6 cellular contexts compared by ENCODE assay signal in the genomic region with DNA sequence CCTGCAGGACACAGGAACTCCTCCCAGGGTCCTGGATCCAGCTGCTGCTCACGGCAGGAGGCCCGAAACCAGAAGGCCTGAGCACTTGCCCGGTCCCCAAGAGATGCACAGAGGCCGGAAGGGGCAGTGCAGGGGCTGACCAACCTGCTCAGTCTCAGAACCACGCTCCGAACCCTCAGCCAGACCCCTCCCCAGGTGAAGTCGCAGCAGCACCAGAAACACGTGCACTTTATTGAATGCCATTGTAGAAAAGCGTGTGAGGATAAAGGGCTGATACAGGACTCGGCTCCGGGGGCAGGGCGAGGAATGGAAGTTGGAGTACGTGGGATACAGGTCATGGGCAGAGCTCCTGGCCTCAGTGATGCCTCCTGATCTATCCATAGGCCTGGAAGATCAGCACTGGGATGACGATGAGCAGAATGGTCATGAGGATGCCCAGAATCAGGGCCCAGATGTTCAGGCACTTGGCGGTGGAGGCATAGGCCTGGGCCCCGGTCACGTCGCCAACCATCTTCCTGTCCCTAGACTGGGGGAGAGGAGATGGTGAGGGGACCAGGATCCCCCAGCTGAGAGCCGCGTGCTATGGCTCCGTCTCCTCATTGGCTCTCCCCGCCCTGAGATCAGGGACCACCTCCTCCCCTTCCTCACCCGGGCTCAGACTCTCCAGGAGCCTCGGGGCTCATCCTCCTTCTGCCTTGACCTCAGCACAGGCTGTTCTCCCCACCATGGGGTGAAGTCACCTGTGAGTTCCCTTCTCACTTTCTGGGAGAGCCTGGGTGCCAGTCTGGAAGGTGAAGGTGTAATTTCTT. TPM values are rescaled to one million over a fixed set of nuclear protein-coding genes. Genes with fewer than 3 reads are reported as not detected.
DNase-seq lines count a peak whose midpoint lies in the region; ATAC-seq and TF ChIP-seq lines count a peak whose summit lies in the region.
"Not testable (repeated sequence)": the region's sequence is repeated elsewhere in the genome, so short reads cannot be mapped to it uniquely, and the experiment has no call there.

No MANE protein-coding gene starts in this region.

- intact Hi-C loops in CD4-positive, alpha-beta T cell (cut with DNase I, micrococcal nuclease): not testable (repeated sequence)
- intact Hi-C loops in PC-9 (cut with micrococcal nuclease; ENCODE audit: unreplicated experiment): loop anchor here (5.0 kb wide), 1 partner anchor 38 kb away; no protein-coding TSS in a partner anchor

- H3K79me2 ChIP-seq in PC-9 (ENCODE audit: low read depth): not testable (repeated sequence)

- H3K9me3 ChIP-seq in CD4-positive, alpha-beta T cell (ENCODE audit: control insufficient read depth, low read length); PC-9 (ENCODE audit: insufficient read depth, low read depth); mesodermal cell (ENCODE audit: control insufficient read depth, low read length): not testable (repeated sequence)

- H3F3A ChIP-seq in PC-9 (ENCODE audit: insufficient read depth, low read depth): not testable (repeated sequence)

- peak overlapping the region; percentile 94 for H3K4me2 ChIP-seq in PC-9

- not testable (repeated sequence) for H3K9me3 Mint-ChIP-seq in CD4-positive, alpha-beta T cell; activated naive CD8-positive, alpha-beta T cell treated with anti-CD3 and anti-CD28 coated beads, Interleukin-2, amount 50 U/mL, for 24 hours

- H3K36me3 ChIP-seq in PC-9 (ENCODE audit: low read depth); mesodermal cell (ENCODE audit: control insufficient read depth, insufficient read depth, low read length): not testable (repeated sequence)

- WGBS in mesodermal cell (ENCODE audit: insufficient coverage in 2 of 2), 2 experiments: 64% methylated on average over 13 of the region's 24 CpGs

- H3K4me1 ChIP-seq in PC-9 (replicated peaks; ENCODE audit: insufficient read depth): not testable (repeated sequence)
- peaks cover 17% of the 10 kb centered on the region for H3K4me1 ChIP-seq in mesodermal cell (ENCODE audit: control insufficient read depth, insufficient read depth, low read length, poor library complexity, severe bottlenecking)

- not testable (repeated sequence) for DNase-seq in CD4-positive, alpha-beta T cell; PC-9; fibroblast of pulmonary artery (ENCODE audit: low read depth)
- DNase-seq in activated naive CD8-positive, alpha-beta T cell treated with anti-CD3 and anti-CD28 coated beads, Interleukin-2, amount 50 U/mL, for 24 hours: peak; percentile 37
- peak; percentile 59 for DNase-seq in stimulated activated CD4-positive, alpha-beta T cell treated with anti-CD3 and anti-CD28 coated beads, Interleukin-15, amount 100 ng/mL, for 24 hours

- peak overlapping the region; percentile 88 for H3K27ac Mint-ChIP-seq in CD4-positive, alpha-beta T cell
- H3K27ac Mint-ChIP-seq in activated naive CD8-positive, alpha-beta T cell treated with anti-CD3 and anti-CD28 coated beads, Interleukin-2, amount 50 U/mL, for 24 hours: peak overlapping the region; percentile 94

- H3K27me3 ChIP-seq in CD4-positive, alpha-beta T cell (ENCODE audit: control insufficient read depth, insufficient read depth, low read length); PC-9 (ENCODE audit: insufficient read depth, low read depth): not testable (repeated sequence)

- peaks cover 41% of the 10 kb centered on the region for H3K4me1 Mint-ChIP-seq in CD4-positive, alpha-beta T cell (ENCODE audit: low read depth)
- H3K4me1 Mint-ChIP-seq in activated naive CD8-positive, alpha-beta T cell treated with anti-CD3 and anti-CD28 coated beads, Interleukin-2, amount 50 U/mL, for 24 hours: peaks cover 41% of the 10 kb centered on the region

- H3K9me2 ChIP-seq in PC-9 (ENCODE audit: insufficient read depth): not testable (repeated sequence)

- H3K4me3 Mint-ChIP-seq in CD4-positive, alpha-beta T cell: peak overlapping the region; percentile 94
- H3K4me3 Mint-ChIP-seq in activated naive CD8-positive, alpha-beta T cell treated with anti-CD3 and anti-CD28 coated beads, Interleukin-2, amount 50 U/mL, for 24 hours: peak overlapping the region; percentile 89

- not testable (repeated sequence) for TF ChIP-seq CTCF in CD4-positive, alpha-beta T cell (IDR thresholded peaks at IDR 0.05); PC-9 (conservative IDR thresholded peaks at IDR 0.05); fibroblast of pulmonary artery (IDR thresholded peaks at IDR 0.05; ENCODE audit: low read length, missing control alignments)

- H3K27ac ChIP-seq in CD4-positive, alpha-beta T cell (ENCODE audit: low read depth, low read length): peak overlapping the region; percentile 30
- not testable (repeated sequence) for H3K27ac ChIP-seq in PC-9; mesodermal cell (ENCODE audit: low read depth, low read length, severe bottlenecking)

- BruUV-seq in PC-9 (replicated peaks; lab: Mats Ljungman, UMichigan): not testable (repeated sequence)

- not testable (repeated sequence) for H2AFZ ChIP-seq in PC-9

- not testable (repeated sequence) for H3K27me3 Mint-ChIP-seq in CD4-positive, alpha-beta T cell; activated naive CD8-positive, alpha-beta T cell treated with anti-CD3 and anti-CD28 coated beads, Interleukin-2, amount 50 U/mL, for 24 hours

- peaks cover 30% of the 10 kb centered on the region for H3K36me3 Mint-ChIP-seq in CD4-positive, alpha-beta T cell (ENCODE audit: low read depth)
- peaks cover 25% of the 10 kb centered on the region for H3K36me3 Mint-ChIP-seq in activated naive CD8-positive, alpha-beta T cell treated with anti-CD3 and anti-CD28 coated beads, Interleukin-2, amount 50 U/mL, for 24 hours (ENCODE audit: low read depth)

- POLR2A ChIA-PET in CD4-positive, alpha-beta T cell (lab: Charles Lee): interaction anchor here (0.5 to 1.1 kb wide), 4 partner anchors 8 to 36 kb away, joined by 3 to 4 read pairs (median 3); no protein-coding TSS in a partner anchor
- POLR2A ChIA-PET in PC-9 (lab: Charles Lee; ENCODE audit: unreplicated experiment): not testable (repeated sequence)

- H3K4me3 ChIP-seq in PC-9: peak overlapping the region; percentile 70; the same call in 1 of the 2 replicates
- peak overlapping the region; percentile 75 for H3K4me3 ChIP-seq in fibroblast of pulmonary artery (replicated peaks; ENCODE audit: low read depth, low read length)
- H3K4me3 ChIP-seq in mesodermal cell (ENCODE audit: extremely low read depth, insufficient read depth, low read length, poor library complexity, severe bottlenecking): peak overlapping the region; percentile 43

- not testable (repeated sequence) for ATAC-seq in CD4-positive, alpha-beta T cell (ENCODE audit: poor library complexity)
- ATAC-seq in activated naive CD8-positive, alpha-beta T cell treated with anti-CD3 and anti-CD28 coated beads, Interleukin-2, amount 50 U/mL, for 24 hours: peak; percentile 38

- CTCF ChIA-PET in CD4-positive, alpha-beta T cell (lab: Charles Lee); PC-9 (lab: Charles Lee): not testable (repeated sequence)

- H4K20me1 ChIP-seq in PC-9 (ENCODE audit: insufficient read depth): not testable (repeated sequence)

RNA-seq across cellular contexts. Expression of a gene that starts 1.0 kb away (rescaled TPM):
- total RNA-seq in CD4-positive, alpha-beta T cell: 10 to 100 TPM; 15.9 to 20.1 TPM
- 136 and 176 TPM in 2 replicates for total RNA-seq in PC-9 (2021)
- polyA plus RNA-seq in mesodermal cell (2013, experiment 1 of 2): 311 TPM
- polyA plus RNA-seq in mesodermal cell (2013, experiment 2 of 2): 240 TPM

RNA-seq across cellular contexts. Expression of a gene that starts 5.8 kb away (rescaled TPM):
- 100 to 1,000 TPM; 286 to 306 TPM for total RNA-seq in CD4-positive, alpha-beta T cell
- 5.1 and 9.5 TPM in 2 replicates for total RNA-seq in PC-9 (2021)
- polyA plus RNA-seq in mesodermal cell (2013, experiment 1 of 2): 94.2 TPM
- 72.8 TPM for polyA plus RNA-seq in mesodermal cell (2013, experiment 2 of 2)

RNA-seq across cellular contexts. Expression of a gene that starts 12.1 kb away (rescaled TPM):
- total RNA-seq in CD4-positive, alpha-beta T cell: 100 to 1,000 TPM; 364 to 383 TPM
- 4.2 and 4.3 TPM in 2 replicates for total RNA-seq in PC-9 (2021)
- 207 TPM for polyA plus RNA-seq in mesodermal cell (2013, experiment 1 of 2)
- 159 TPM for polyA plus RNA-seq in mesodermal cell (2013, experiment 2 of 2)

RNA-seq across cellular contexts. Expression of a gene that starts 20.3 kb away (rescaled TPM):
- not detected for total RNA-seq in CD4-positive, alpha-beta T cell
- not detected in 2 replicates for total RNA-seq in PC-9 (2021)
- not detected for polyA plus RNA-seq in mesodermal cell (2013, experiment 1 of 2)
- polyA plus RNA-seq in mesodermal cell (2013, experiment 2 of 2): not detected

RNA-seq across cellular contexts. Expression of a gene that starts 30.7 kb away (rescaled TPM):
- 100 to 1,000 TPM; 670 to 671 TPM for total RNA-seq in CD4-positive, alpha-beta T cell
- total RNA-seq in PC-9 (2021): 68.6 and 76.9 TPM in 2 replicates
- polyA plus RNA-seq in mesodermal cell (2013, experiment 1 of 2): 50.3 TPM
- polyA plus RNA-seq in mesodermal cell (2013, experiment 2 of 2): 38.8 TPM

Comparison
In these comparisons a context has a peak if more than half of its experiments do, and no peak if none do; other contexts are left out.
1. RNA of a gene that starts 5.8 kb away (total RNA-seq): 286 to 306 TPM in CD4-positive, alpha-beta T cell; 5.1 to 9.5 TPM in PC-9; every median in the first group is over 10 times any median in the second.
2. RNA of a gene that starts 12.1 kb away (total RNA-seq): 364 to 383 TPM in CD4-positive, alpha-beta T cell; 4.2 to 4.3 TPM in PC-9; every median in the first group is over 10 times any median in the second.
3. Peak in every context shown above with its lines, with median percentiles within 50 percentile points of each other: H3K4me3 ChIP-seq.